Comparison of ENCODE assay signal across 21 cellular contexts in genomic region chr9:8428389-8428788, GRCh38.
DNase-seq lines count a peak whose midpoint lies in the region; ATAC-seq and FAIRE-seq lines count a peak whose summit lies in the region.
"Had no signal": no experiment of that assay in that cellular context is flagged by ENCODE, and none has a peak within 500 bp of the region (broad histone marks: within the 10 kb centered on the region; RNA-seq: fewer than 3 reads in every experiment).

No MANE protein-coding gene starts in this region.

- H3K4me1 ChIP-seq in CD4-positive, alpha-beta memory T cell (ENCODE audit: insufficient read depth, low read length): peaks cover 6% of the 10 kb centered on the region

- H3K27ac ChIP-seq in CD4-positive, alpha-beta memory T cell (ENCODE audit: low read depth, low read length): no peak overlapping the region
- H3K27ac ChIP-seq: BLaER1 treated with 17β-estradiol and CSF1 and Interleukin-3, amounts not matched to agents 10 nM and 100 nM; GM23248 had no signal

- no peak for FAIRE-seq in HTR-8/SVneo (lab: Jason Lieb, UNC)
- FAIRE-seq: A204.1, GM12878 had no signal

- intact Hi-C loops in CD4-positive, alpha-beta memory T cell (cut with micrococcal nuclease): no loop called here
- intact Hi-C loops in activated T-helper 1 cell treated with anti-CD3 and anti-CD28 coated beads, Interleukin-12 subunit alpha, Interleukin-12 subunit beta, Interleukin-2, Interleukin-4 antibody, amounts not matched to agents 30 ng/mL and 10 ng/mL and 1 ng/mL, durations not matched to agents 14 hours and 24 hours and 36 hours (cut with micrococcal nuclease): loop anchor here (1.0 to 2.0 kb wide), 2 partner anchors 9 to 454 kb away; no protein-coding TSS in a partner anchor

- no peaks in the 10 kb centered on the region for H3K36me3 Mint-ChIP-seq in activated CD4-positive, alpha-beta T cell treated with anti-CD3 and anti-CD28 coated beads, Interleukin-2, amount 10 ng/mL, durations not matched to agents 7 days and 5 days (ENCODE audit: low read depth)
- no peaks in the 10 kb centered on the region for H3K36me3 Mint-ChIP-seq in CD4-positive, alpha-beta memory T cell
- no peaks in the 10 kb centered on the region for H3K36me3 Mint-ChIP-seq in activated T-helper 1 cell treated with anti-CD3 and anti-CD28 coated beads, Interleukin-12 subunit alpha, Interleukin-12 subunit beta, Interleukin-2, Interleukin-4 antibody, amounts not matched to agents 30 ng/mL and 10 ng/mL and 1 ng/mL, durations not matched to agents 14 hours and 24 hours and 36 hours (ENCODE audit: low read depth)
- no peaks in the 10 kb centered on the region for H3K36me3 Mint-ChIP-seq in naive thymus-derived CD8-positive, alpha-beta T cell

- ATAC-seq in naive thymus-derived CD8-positive, alpha-beta T cell: peak; percentile 33 to 39
- ATAC-seq: GM12878, HCT116 had no signal

- peaks cover 30% of the 10 kb centered on the region for H3K4me1 Mint-ChIP-seq in activated CD4-positive, alpha-beta T cell treated with anti-CD3 and anti-CD28 coated beads, Interleukin-2, amount 10 ng/mL, durations not matched to agents 7 days and 5 days
- H3K4me1 Mint-ChIP-seq in CD4-positive, alpha-beta memory T cell: peaks cover 21 to 31% (median 25%) of the 10 kb centered on the region in 4 donors
- H3K4me1 Mint-ChIP-seq in activated T-helper 1 cell treated with anti-CD3 and anti-CD28 coated beads, Interleukin-12 subunit alpha, Interleukin-12 subunit beta, Interleukin-2, Interleukin-4 antibody, amounts not matched to agents 30 ng/mL and 10 ng/mL and 1 ng/mL, durations not matched to agents 14 hours and 24 hours and 36 hours (ENCODE audit: low read depth): peaks cover 26% of the 10 kb centered on the region
- peaks cover 7 to 34% (median 31%) of the 10 kb centered on the region in 4 donors for H3K4me1 Mint-ChIP-seq in naive thymus-derived CD8-positive, alpha-beta T cell

- peak overlapping the region; percentile 54 for H3K27ac Mint-ChIP-seq in activated CD4-positive, alpha-beta T cell treated with anti-CD3 and anti-CD28 coated beads, Interleukin-2, amount 10 ng/mL, durations not matched to agents 7 days and 5 days
- peak overlapping the region in 2 of 7 donors; percentile 8 to 54 for H3K27ac Mint-ChIP-seq in CD4-positive, alpha-beta memory T cell
- H3K27ac Mint-ChIP-seq in activated T-helper 1 cell treated with anti-CD3 and anti-CD28 coated beads, Interleukin-12 subunit alpha, Interleukin-12 subunit beta, Interleukin-2, Interleukin-4 antibody, amounts not matched to agents 30 ng/mL and 10 ng/mL and 1 ng/mL, durations not matched to agents 14 hours and 24 hours and 36 hours: peak overlapping the region; percentile 79
- H3K27ac Mint-ChIP-seq in naive thymus-derived CD8-positive, alpha-beta T cell: no peak overlapping the region

- CTCF ChIA-PET in activated CD4-positive, alpha-beta T cell treated with anti-CD3 and anti-CD28 coated beads, Interleukin-2, amount 10 ng/mL, durations not matched to agents 7 days and 5 days (lab: Charles Lee): no interaction called here
- CTCF ChIA-PET in CD4-positive, alpha-beta memory T cell (lab: Charles Lee; ENCODE audit: partially characterized antibody): no interaction called here

- POLR2A ChIA-PET in activated CD4-positive, alpha-beta T cell treated with anti-CD3 and anti-CD28 coated beads, Interleukin-2, amount 10 ng/mL, durations not matched to agents 7 days and 5 days (lab: Charles Lee): no interaction called here
- POLR2A ChIA-PET in CD4-positive, alpha-beta memory T cell (lab: Charles Lee; ENCODE audit: partially characterized antibody): no interaction called here
- POLR2A ChIA-PET in naive thymus-derived CD8-positive, alpha-beta T cell (lab: Charles Lee): no interaction called here

- no peaks in the 10 kb centered on the region for H3K36me3 ChIP-seq in CD4-positive, alpha-beta memory T cell (ENCODE audit: insufficient read depth, low read length)
- H3K36me3 ChIP-seq: BLaER1 treated with 17β-estradiol and CSF1 and Interleukin-3, amounts not matched to agents 10 nM and 100 nM had no signal

- peaks cover 4% of the 10 kb centered on the region for H3K27me3 ChIP-seq in CD4-positive, alpha-beta memory T cell (ENCODE audit: insufficient read depth, low read length)
- H3K27me3 ChIP-seq: BLaER1 treated with 17β-estradiol and CSF1 and Interleukin-3, amounts not matched to agents 10 nM and 100 nM had no signal

- in situ Hi-C loops in ACHN (cut with HindIII; ENCODE audit: low pct_ligation_motif_present, low pct_unique_long_range_greater_than_20kb, low sequenced_read_pairs): no loop called here

- H3K27me3 Mint-ChIP-seq in activated CD4-positive, alpha-beta T cell treated with anti-CD3 and anti-CD28 coated beads, Interleukin-2, amount 10 ng/mL, durations not matched to agents 7 days and 5 days: no peaks in the 10 kb centered on the region
- peaks cover 0 to 2% of the 10 kb centered on the region in 2 donors for H3K27me3 Mint-ChIP-seq in CD4-positive, alpha-beta memory T cell
- H3K27me3 Mint-ChIP-seq in activated T-helper 1 cell treated with anti-CD3 and anti-CD28 coated beads, Interleukin-12 subunit alpha, Interleukin-12 subunit beta, Interleukin-2, Interleukin-4 antibody, amounts not matched to agents 30 ng/mL and 10 ng/mL and 1 ng/mL, durations not matched to agents 14 hours and 24 hours and 36 hours (ENCODE audit: insufficient read depth): no peaks in the 10 kb centered on the region
- peaks cover 0 to 1% (median 0%) of the 10 kb centered on the region in 5 donors for H3K27me3 Mint-ChIP-seq in naive thymus-derived CD8-positive, alpha-beta T cell

- H3K4me3 Mint-ChIP-seq in activated CD4-positive, alpha-beta T cell treated with anti-CD3 and anti-CD28 coated beads, Interleukin-2, amount 10 ng/mL, durations not matched to agents 7 days and 5 days: no peak overlapping the region
- H3K4me3 Mint-ChIP-seq in CD4-positive, alpha-beta memory T cell: peak overlapping the region in 5 of 8 donors; percentile 4 to 46 (median 22)
- no peak overlapping the region for H3K4me3 Mint-ChIP-seq in activated T-helper 1 cell treated with anti-CD3 and anti-CD28 coated beads, Interleukin-12 subunit alpha, Interleukin-12 subunit beta, Interleukin-2, Interleukin-4 antibody, amounts not matched to agents 30 ng/mL and 10 ng/mL and 1 ng/mL, durations not matched to agents 14 hours and 24 hours and 36 hours
- H3K4me3 Mint-ChIP-seq in naive thymus-derived CD8-positive, alpha-beta T cell: peak overlapping the region in 3 of 10 donors; percentile 11 to 51 (median 23)

- peaks cover 2% of the 10 kb centered on the region for H3K9me3 Mint-ChIP-seq in activated CD4-positive, alpha-beta T cell treated with anti-CD3 and anti-CD28 coated beads, Interleukin-2, amount 10 ng/mL, durations not matched to agents 7 days and 5 days
- peaks cover 0 to 2% (median 0%) of the 10 kb centered on the region in 8 donors for H3K9me3 Mint-ChIP-seq in CD4-positive, alpha-beta memory T cell
- H3K9me3 Mint-ChIP-seq in activated T-helper 1 cell treated with anti-CD3 and anti-CD28 coated beads, Interleukin-12 subunit alpha, Interleukin-12 subunit beta, Interleukin-2, Interleukin-4 antibody, amounts not matched to agents 30 ng/mL and 10 ng/mL and 1 ng/mL, durations not matched to agents 14 hours and 24 hours and 36 hours: no peaks in the 10 kb centered on the region
- no peaks in the 10 kb centered on the region for H3K9me3 Mint-ChIP-seq in naive thymus-derived CD8-positive, alpha-beta T cell

- no peaks in the 10 kb centered on the region for H3K9me3 ChIP-seq in CD4-positive, alpha-beta memory T cell (ENCODE audit: control insufficient read depth in 1 of 2, low read length in 2 of 2)
- H3K9me3 ChIP-seq: BLaER1 treated with 17β-estradiol and CSF1 and Interleukin-3, amounts not matched to agents 10 nM and 100 nM had no signal

- DNase-seq in activated CD4-positive, alpha-beta T cell treated with anti-CD3 and anti-CD28 coated beads, Interleukin-2, amount 10 ng/mL, durations not matched to agents 7 days and 5 days: peak; percentile 19
- DNase-seq in activated CD4-positive, alpha-beta T cell treated with anti-CD3 and anti-CD28 coated beads, Interleukin-2, amount 50 U/mL, for 48 hours: no peak
- peak in 2 of 5 donors; percentile 6 to 11 for DNase-seq in CD4-positive, alpha-beta memory T cell
- DNase-seq in activated T-helper 1 cell treated with anti-CD3 and anti-CD28 coated beads, Interleukin-12 subunit alpha, Interleukin-12 subunit beta, Interleukin-2, Interleukin-4 antibody, amounts not matched to agents 30 ng/mL and 10 ng/mL and 1 ng/mL, durations not matched to agents 14 hours and 24 hours and 36 hours (ENCODE audit: low spot score): no peak
- DNase-seq in naive thymus-derived CD8-positive, alpha-beta T cell: peak in 1 of 10 donors; percentile 17
- DNase-seq in stimulated activated CD4-positive, alpha-beta T cell treated with anti-CD3 and anti-CD28 coated beads, Interleukin-2, amount 100 ng/mL, for 48 hours: no peak
- DNase-seq in ACHN (no peak), HTR-8/SVneo (ENCODE audit: insufficient read length, low spot score) (no peak)
- DNase-seq: GDM1, GM23248, MV-4-11, NCI-H1417, NCI-H1930, NCI-H2171 treated with DMSO at 0.1 percent for 48 hours, NCI-H446 treated with DMSO at 0.1 percent for 48 hours, NCI-H748 treated with DMSO at 0.1 percent for 48 hours, OCI-M1 had no signal

- H3K4me3 ChIP-seq in CD4-positive, alpha-beta memory T cell (ENCODE audit: low read length in 2 of 2): no peak overlapping the region
- H3K4me3 ChIP-seq: BLaER1 treated with 17β-estradiol and CSF1 and Interleukin-3, amounts not matched to agents 10 nM and 100 nM; GM12878; GM23248 had no signal

Comparison
In these comparisons a context has a peak if more than half of its experiments do, and no peak if none do; other contexts are left out.
1. H3K27ac Mint-ChIP-seq: peak in activated CD4-positive, alpha-beta T cell treated with anti-CD3 and anti-CD28 coated beads, Interleukin-2, amount 10 ng/mL, durations not matched to agents 7 days and 5 days (single experiment) and activated T-helper 1 cell treated with anti-CD3 and anti-CD28 coated beads, Interleukin-12 subunit alpha, Interleukin-12 subunit beta, Interleukin-2, Interleukin-4 antibody, amounts not matched to agents 30 ng/mL and 10 ng/mL and 1 ng/mL, durations not matched to agents 14 hours and 24 hours and 36 hours (single experiment); none in naive thymus-derived CD8-positive, alpha-beta T cell (0 of 10).
2. H3K4me3 Mint-ChIP-seq: peak in CD4-positive, alpha-beta memory T cell (5 of 8); none in activated CD4-positive, alpha-beta T cell treated with anti-CD3 and anti-CD28 coated beads, Interleukin-2, amount 10 ng/mL, durations not matched to agents 7 days and 5 days (single experiment) and activated T-helper 1 cell treated with anti-CD3 and anti-CD28 coated beads, Interleukin-12 subunit alpha, Interleukin-12 subunit beta, Interleukin-2, Interleukin-4 antibody, amounts not matched to agents 30 ng/mL and 10 ng/mL and 1 ng/mL, durations not matched to agents 14 hours and 24 hours and 36 hours (single experiment).